19 cellular contexts compared by ENCODE assay signal in the genomic region with DNA sequence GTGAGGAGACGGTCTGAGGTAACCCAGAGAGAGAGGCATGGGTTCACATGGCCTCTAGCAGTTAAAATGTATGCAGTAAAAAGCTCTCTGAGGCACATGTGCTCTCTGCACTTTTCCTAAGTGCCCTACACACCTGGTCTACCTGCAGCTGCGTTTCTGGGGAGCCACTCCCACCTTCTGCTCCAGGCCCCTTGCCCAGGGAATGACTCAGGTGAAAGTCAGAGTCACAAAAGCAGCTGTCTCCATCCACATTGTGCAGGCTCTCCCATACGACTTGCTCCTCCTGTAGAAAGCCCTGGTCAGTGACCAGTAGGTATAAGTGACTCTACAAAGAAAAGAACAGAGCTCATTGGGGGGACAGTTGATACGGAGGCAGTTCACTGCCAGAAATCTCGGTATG. TPM values are rescaled to one million over a fixed set of nuclear protein-coding genes. Genes with fewer than 3 reads are reported as not detected.
"Had no signal": no experiment of that assay in that cellular context is flagged by ENCODE, and none has a peak within 500 bp of the region (broad histone marks: within the 10 kb centered on the region; RNA-seq: fewer than 3 reads in every experiment).

No MANE protein-coding gene starts in this region.

- H3K27ac ChIP-seq: adrenal gland, colonic mucosa, thyroid gland, WERI-Rb-1 had no signal

- H3K36me3 ChIP-seq: colonic mucosa had no signal

- DNase-seq: activated CD4-positive, alpha-beta T cell treated with anti-CD3 and anti-CD28 coated beads, Interleukin-2, amount 10 ng/mL, durations not matched to agents 7 days and 5 days; activated CD4-positive, CD25-positive, alpha-beta regulatory T cell treated with anti-CD3 and anti-CD28 coated beads, Interleukin-2, amount 50 U/mL, for 72 hours; activated CD8-positive, alpha-beta T cell treated with anti-CD3 and anti-CD28 coated beads for 36 hours; adrenal gland; colonic mucosa; heart left ventricle; left cardiac atrium; mucosa of descending colon; naive B cell; stimulated activated CD4-positive, alpha-beta T cell treated with anti-CD3 and anti-CD28 coated beads, Interleukin-4, amount 100 ng/mL, for 1 hour; stimulated activated naive CD4-positive, alpha-beta T cell treated with Interleukin-2 at 50 U/mL for 16 hours; T-helper 1 cell; thyroid gland; WERI-Rb-1 had no signal

- H3K27me3 Mint-ChIP-seq: activated CD4-positive, alpha-beta T cell treated with anti-CD3 and anti-CD28 coated beads, Interleukin-2, amount 10 ng/mL, durations not matched to agents 7 days and 5 days; activated CD8-positive, alpha-beta T cell treated with anti-CD3 and anti-CD28 coated beads for 36 hours; activated naive CD8-positive, alpha-beta T cell; memory B cell; naive B cell had no signal

- H3K4me3 Mint-ChIP-seq: activated CD4-positive, alpha-beta T cell treated with anti-CD3 and anti-CD28 coated beads, Interleukin-2, amount 10 ng/mL, durations not matched to agents 7 days and 5 days; activated CD8-positive, alpha-beta T cell treated with anti-CD3 and anti-CD28 coated beads for 36 hours; activated naive CD8-positive, alpha-beta T cell; central memory CD8-positive, alpha-beta T cell; memory B cell had no signal

- H3K27me3 ChIP-seq: adrenal gland, colonic mucosa, heart left ventricle, thyroid gland had no signal

- H3K9me3 ChIP-seq: adrenal gland, colonic mucosa, heart left ventricle, mucosa of descending colon, thyroid gland had no signal

- ATAC-seq: activated CD8-positive, alpha-beta T cell treated with anti-CD3 and anti-CD28 coated beads for 36 hours; heart left ventricle; left cardiac atrium; mucosa of descending colon had no signal

- H3K27ac Mint-ChIP-seq: activated CD4-positive, alpha-beta T cell treated with anti-CD3 and anti-CD28 coated beads, Interleukin-2, amount 10 ng/mL, durations not matched to agents 7 days and 5 days; activated CD8-positive, alpha-beta T cell treated with anti-CD3 and anti-CD28 coated beads for 36 hours; activated naive CD8-positive, alpha-beta T cell; memory B cell; naive B cell had no signal

- H3K4me3 ChIP-seq: adrenal gland, colonic mucosa, heart left ventricle, mucosa of descending colon, thyroid gland had no signal

- H3K9me3 Mint-ChIP-seq: activated CD4-positive, alpha-beta T cell treated with anti-CD3 and anti-CD28 coated beads, Interleukin-2, amount 10 ng/mL, durations not matched to agents 7 days and 5 days; activated CD8-positive, alpha-beta T cell treated with anti-CD3 and anti-CD28 coated beads for 36 hours; central memory CD8-positive, alpha-beta T cell; memory B cell; naive B cell had no signal

- H3K4me1 ChIP-seq: colonic mucosa had no signal

RNA-seq across cellular contexts. Expression of gene ANXA9, which starts 15.9 kb away (rescaled TPM):
- total RNA-seq: astrocyte, mucosa of descending colon had no signal
- polyA plus RNA-seq: neural cell had no signal
